Comparison of ENCODE assay signal across 27 cellular contexts in the genomic region with DNA sequence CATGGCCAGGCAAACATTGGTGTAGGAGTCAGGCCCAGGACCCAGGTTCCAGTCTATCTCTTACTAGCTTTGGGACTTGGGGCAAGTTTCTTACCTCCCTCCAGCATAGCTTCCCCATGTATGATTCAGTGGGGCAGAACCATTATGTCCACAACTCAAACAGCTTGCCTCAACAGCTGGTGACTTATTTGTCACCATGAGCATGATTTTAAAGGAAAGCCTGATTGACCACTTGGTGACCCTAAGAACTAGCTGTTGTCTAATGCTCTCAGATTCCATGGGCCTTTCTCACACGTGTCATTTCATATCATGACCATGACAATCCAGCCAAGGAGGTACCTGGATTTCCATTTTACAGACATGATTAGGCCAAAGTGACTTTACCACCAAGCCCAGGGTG.
"Had no signal": no experiment of that assay in that cellular context is flagged by ENCODE, and none has a peak within 500 bp of the region (broad histone marks: within the 10 kb centered on the region; RNA-seq: fewer than 3 reads in every experiment).

No MANE protein-coding gene starts in this region.

- H3K4me3 ChIP-seq: coronary artery, esophagus squamous epithelium, heart right ventricle, lower lobe of right lung, ovary, psoas muscle, sigmoid colon, skin epidermis, spleen, testis, tibial artery had no signal

- H3K36me3 ChIP-seq: esophagus squamous epithelium, heart right ventricle, lower lobe of right lung, ovary, spleen had no signal

- DNase-seq: dermis blood vessel endothelial cell; effector memory CD4-positive, alpha-beta T cell; esophagus squamous epithelium; foreskin melanocyte; glutamatergic neuron; heart right ventricle; hippocampal formation; kidney glomerular epithelial cell; left ventricle myocardium superior; lower lobe of right lung; natural killer cell; occipital lobe; ovary; posterior cingulate gyrus; psoas muscle; sigmoid colon; spleen; stimulated activated CD4-positive, alpha-beta T cell treated with anti-CD3 and anti-CD28 coated beads, Interleukin-4, amount 100 ng/mL, for 4 hours; stimulated activated naive CD8-positive, alpha-beta T cell treated with anti-CD3 and anti-CD28 coated beads, Interleukin-15, Interleukin-2, amounts not matched to agents 100 U/mL and 50 U/mL, for 24 hours; substantia nigra; testis; tibial artery had no signal

- H3K9me3 ChIP-seq: esophagus squamous epithelium, heart right ventricle, lower lobe of right lung, ovary, psoas muscle, sigmoid colon, spleen, testis, tibial artery had no signal

- ATAC-seq: heart right ventricle; left ventricle myocardium superior; lower lobe of right lung; natural killer cell; right cardiac atrium; stimulated activated memory B cell treated with anti-CD40 and anti-IgM and Interleukin-4, amounts not matched to agents 10 μg/mL and 1 μg/mL and 100 μg/mL, for 72 hours; stimulated activated naive CD8-positive, alpha-beta T cell treated with anti-CD3 and anti-CD28 coated beads, Interleukin-15, Interleukin-2, amounts not matched to agents 100 U/mL and 50 U/mL, for 24 hours had no signal

- H3K36me3 Mint-ChIP-seq: natural killer cell had no signal

- H3K27ac ChIP-seq: coronary artery, esophagus squamous epithelium, heart right ventricle, lower lobe of right lung, ovary, psoas muscle, sigmoid colon, skin epidermis, spleen, testis, tibial artery had no signal

- H3K4me1 ChIP-seq: heart right ventricle, lower lobe of right lung, psoas muscle, sigmoid colon, spleen, testis, tibial artery had no signal

- H3K4me1 Mint-ChIP-seq: natural killer cell had no signal

- H3K27me3 Mint-ChIP-seq: stimulated activated memory B cell treated with anti-CD40 and anti-IgM and Interleukin-4, amounts not matched to agents 10 μg/mL and 1 μg/mL and 100 μg/mL, for 72 hours had no signal

- H3K4me3 Mint-ChIP-seq: natural killer cell; stimulated activated memory B cell treated with anti-CD40 and anti-IgM and Interleukin-4, amounts not matched to agents 10 μg/mL and 1 μg/mL and 100 μg/mL, for 72 hours; type B pancreatic cell had no signal

- H3K27me3 ChIP-seq: esophagus squamous epithelium, heart right ventricle, ovary, sigmoid colon, spleen, testis, tibial artery had no signal

- H3K9me3 Mint-ChIP-seq: natural killer cell, type B pancreatic cell had no signal
